Comparison of ENCODE assay signal across 7 cellular contexts in genomic region chr1:5005171-5005570, GRCh38.
"Had no signal": no experiment of that assay in that cellular context is flagged by ENCODE, and none has a peak within 500 bp of the region (broad histone marks: within the 10 kb centered on the region; RNA-seq: fewer than 3 reads in every experiment).

No MANE protein-coding gene starts in this region.

- H3K27me3 Mint-ChIP-seq: IgD-negative memory B cell had no signal

- H3K27ac Mint-ChIP-seq: IgD-negative memory B cell had no signal

- H3K36me3 Mint-ChIP-seq: IgD-negative memory B cell had no signal

- H3K4me3 Mint-ChIP-seq: IgD-negative memory B cell had no signal

- H3K27ac ChIP-seq: HL-60 had no signal

- DNase-seq: IMR-90, KBM-7, KG1 had no signal

- ATAC-seq: HepG2, K562 had no signal

- H3K4me3 ChIP-seq: K562 had no signal

- H3K4me1 Mint-ChIP-seq: IgD-negative memory B cell had no signal
